In the genomic region with DNA sequence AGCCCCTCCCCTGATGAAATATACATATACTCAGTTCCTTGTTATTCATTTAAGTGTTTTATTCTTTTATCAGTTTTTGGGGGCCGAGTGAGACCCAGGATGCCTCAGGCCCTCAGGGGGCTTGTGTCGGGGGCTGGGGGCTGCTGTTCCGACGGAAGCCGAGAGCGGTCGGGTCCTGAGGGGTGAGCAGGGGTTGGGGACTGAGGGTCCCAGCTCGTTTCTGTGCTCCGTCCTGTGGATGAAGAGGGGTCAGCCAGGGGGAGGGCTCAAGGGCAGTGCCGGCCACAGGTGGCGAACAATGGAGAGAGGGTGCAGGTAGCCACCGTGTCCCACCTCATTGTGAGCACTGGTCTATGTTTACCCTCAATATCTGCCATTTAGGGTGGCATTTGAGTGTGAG, we compare ENCODE assay signal across 22 cellular contexts. TPM values are rescaled to one million over a fixed set of nuclear protein-coding genes. Genes with fewer than 3 reads are reported as not detected.
"Had no signal": no experiment of that assay in that cellular context is flagged by ENCODE, and none has a peak within 500 bp of the region (broad histone marks: within the 10 kb centered on the region; RNA-seq: fewer than 3 reads in every experiment).

No MANE protein-coding gene starts in this region.

- H3K27me3 ChIP-seq: breast epithelium had no signal

- H3K27me3 Mint-ChIP-seq: activated naive CD8-positive, alpha-beta T cell treated with anti-CD3 and anti-CD28 coated beads for 36 hours; dendritic cell treated with granulocyte-macrophage colony-stimulating factor and Interleukin-4, amounts not matched to agents 40 ng/mL and 50 ng/mL, for 4 days; effector memory CD8-positive, alpha-beta T cell; stimulated activated naive B cell treated with anti-CD40 and anti-IgM and Interleukin-4, amounts not matched to agents 10 μg/mL and 1 μg/mL and 100 μg/mL, for 72 hours had no signal

- H3K9me3 Mint-ChIP-seq: activated naive CD8-positive, alpha-beta T cell treated with anti-CD3 and anti-CD28 coated beads for 36 hours; dendritic cell treated with granulocyte-macrophage colony-stimulating factor and Interleukin-4, amounts not matched to agents 40 ng/mL and 50 ng/mL, for 4 days; effector memory CD8-positive, alpha-beta T cell; stimulated activated naive B cell treated with anti-CD40 and anti-IgM and Interleukin-4, amounts not matched to agents 10 μg/mL and 1 μg/mL and 100 μg/mL, for 72 hours had no signal

- H3K36me3 ChIP-seq: breast epithelium, right atrium auricular region, uterus had no signal

- ATAC-seq: effector memory CD8-positive, alpha-beta T cell; gastrocnemius medialis; heart left ventricle; left colon; lower lobe of right lung; stimulated activated naive B cell treated with anti-CD40 and anti-IgM and Interleukin-4, amounts not matched to agents 10 μg/mL and 1 μg/mL and 100 μg/mL, for 72 hours had no signal

- H3K4me3 ChIP-seq: lower lobe of right lung, right atrium auricular region, SJSA1, tibial artery, uterus had no signal

- DNase-seq: activated CD4-positive, alpha-beta T cell treated with anti-CD3 and anti-CD28 coated beads, Interleukin-2, amount 50 U/mL, for 48 hours; activated CD4-positive, CD25-positive, alpha-beta regulatory T cell treated with anti-CD3 and anti-CD28 coated beads, Interleukin-2, amount 50 U/mL, for 72 hours; activated CD8-positive, alpha-beta memory T cell treated with anti-CD3 and anti-CD28 coated beads, Interleukin-2, amount 50 U/mL, for 4 hours; activated naive CD8-positive, alpha-beta T cell treated with anti-CD3 and anti-CD28 coated beads for 36 hours; effector memory CD8-positive, alpha-beta T cell; gastrocnemius medialis; heart left ventricle; left colon; lower lobe of right lung; posterior cingulate gyrus; stimulated activated CD4-positive, alpha-beta T cell treated with anti-CD3 and anti-CD28 coated beads, Interleukin-4, amount 100 ng/mL, for 1 hour; stimulated activated naive B cell treated with anti-CD40 and anti-IgM and Interleukin-4, amounts not matched to agents 10 μg/mL and 1 μg/mL and 100 μg/mL, for 72 hours; SW 1271; tibial artery; uterus had no signal

- H3K9me3 ChIP-seq: breast epithelium, gastrocnemius medialis, heart left ventricle, lower lobe of right lung, right atrium auricular region, SJSA1, tibial artery, uterus had no signal

- H3K27ac Mint-ChIP-seq: stimulated activated naive B cell treated with anti-CD40 and anti-IgM and Interleukin-4, amounts not matched to agents 10 μg/mL and 1 μg/mL and 100 μg/mL, for 72 hours had no signal

- H3K27ac ChIP-seq: breast epithelium, epithelial cell of prostate, gastrocnemius medialis, heart left ventricle, lower lobe of right lung, right atrium auricular region, SJSA1, tibial artery, uterus had no signal

- H3K4me3 Mint-ChIP-seq: dendritic cell treated with granulocyte-macrophage colony-stimulating factor and Interleukin-4, amounts not matched to agents 40 ng/mL and 50 ng/mL, for 4 days had no signal

RNA-seq across cellular contexts. Expression of a gene that starts 1.9 kb away (rescaled TPM):
- total RNA-seq: gastrocnemius medialis, right atrium auricular region, SJSA1, skeletal muscle tissue, subcutaneous adipose tissue, uterus had no signal

RNA-seq across cellular contexts. Expression of a gene that starts 35.9 kb away (rescaled TPM):
- total RNA-seq: SJSA1, skeletal muscle tissue, subcutaneous adipose tissue had no signal
